In the genomic region with DNA sequence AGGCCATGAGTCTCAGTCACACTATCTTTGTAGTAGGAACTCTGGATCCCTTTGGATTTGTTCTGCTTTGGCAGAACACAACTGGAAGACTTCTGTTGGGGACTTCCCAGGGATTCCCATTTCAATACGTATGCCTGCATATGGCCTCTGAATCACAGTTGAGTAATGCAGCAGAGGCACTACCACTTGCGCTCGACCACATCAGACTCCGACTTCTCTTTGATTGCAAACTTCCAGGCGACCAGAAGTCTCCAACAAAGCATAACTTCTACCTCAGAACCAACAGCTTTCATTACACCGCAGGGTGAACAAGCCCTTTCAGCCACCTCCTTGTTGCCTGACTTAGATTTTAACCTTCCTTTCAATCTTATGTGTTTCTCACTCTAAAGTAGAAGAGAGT, we compare ENCODE assay signal across 21 cellular contexts.
DNase-seq lines count a peak whose midpoint lies in the region; ATAC-seq, FAIRE-seq and TF ChIP-seq lines count a peak whose summit lies in the region.
"Had no signal": no experiment of that assay in that cellular context is flagged by ENCODE, and none has a peak within 500 bp of the region (broad histone marks: within the 10 kb centered on the region; RNA-seq: fewer than 3 reads in every experiment).

No MANE protein-coding gene starts in this region.

- H3K36me3 Mint-ChIP-seq in neural progenitor cell = no peaks in the 10 kb centered on the region
- H3K36me3 Mint-ChIP-seq: T-cell had no signal

- no peaks in the 10 kb centered on the region for H3K4me1 Mint-ChIP-seq in neural progenitor cell
- H3K4me1 Mint-ChIP-seq: T-cell had no signal

- no peaks in the 10 kb centered on the region for H3K9me3 Mint-ChIP-seq in neural progenitor cell

- H3F3A ChIP-seq in neural progenitor cell (ENCODE audit: low read depth) = no peaks in the 10 kb centered on the region

- H3K36me3 ChIP-seq in Panc1 (ENCODE audit: control insufficient read depth, insufficient read depth, low read length) = no peaks in the 10 kb centered on the region
- no peaks in the 10 kb centered on the region for H3K36me3 ChIP-seq in bronchial epithelial cell (ENCODE audit: control insufficient read depth, insufficient read depth, low read length)
- no peaks in the 10 kb centered on the region for H3K36me3 ChIP-seq in neural progenitor cell
- H3K36me3 ChIP-seq in Peyer's patch = no peaks in the 10 kb centered on the region

- CTCF ChIA-PET in Panc1 (lab: Charles Lee) = no interaction called here

- H3K9ac ChIP-seq in neural progenitor cell = no peak overlapping the region

- peak overlapping the region; percentile 69 for H2AFZ ChIP-seq in neural progenitor cell (replicated peaks)

- in situ Hi-C loops in Panc1 (cut with HindIII; ENCODE audit: low pct_unique_long_range_greater_than_20kb, low sequenced_read_pairs) = no loop called here

- peak; percentile 9 for DNase-seq in HK-2 (ENCODE audit: unreplicated experiment)
- DNase-seq in Panc1 (ENCODE audit: low read depth, low spot score) = no peak
- DNase-seq in bronchial epithelial cell (ENCODE audit: low read depth) = peak; percentile 54
- no peak for DNase-seq in neural progenitor cell (ENCODE audit: low spot score)
- no peak for DNase-seq in stimulated activated CD4-positive, alpha-beta T cell treated with anti-CD3 and anti-CD28 coated beads, Interleukin-4, amount 100 ng/mL, for 24 hours
- DNase-seq in Peyer's patch = no peak
- DNase-seq in NCI-H1436 treated with DMSO at 0.1 percent for 48 hours (lab: John Stamatoyannopoulos, UW) = no peak
- DNase-seq in activated gamma-delta T cell treated with Interleukin-2 at 50 U/mL for 16 hours = no peak
- DNase-seq: ACHN; COR-L47; DMS153; Kasumi-1; NCI-H1105; NCI-H187; NCI-H226; NCI-H526 treated with DMSO at 0.1 percent for 48 hours; NK-92 treated with Interleukin-12 subunit alpha and Interleukin-12 subunit beta, amount 100 ng/mL, for 24 hours; Right ventricle myocardium superior; T-cell had no signal

- intact Hi-C loops in Panc1 (cut with micrococcal nuclease; ENCODE audit: unreplicated experiment) = no loop called here

- no peak overlapping the region for H3K4me3 Mint-ChIP-seq in neural progenitor cell
- H3K4me3 Mint-ChIP-seq: T-cell had no signal

- H3K4me3 ChIP-seq in Panc1 (ENCODE audit: low read depth in 2 of 2, low read length in 2 of 2) (no peak overlapping the region), bronchial epithelial cell (ENCODE audit: low read depth, low read length) (no peak overlapping the region), neural progenitor cell (no peak overlapping the region), Peyer's patch (no peak overlapping the region)
- H3K4me3 ChIP-seq: SK-N-MC had no signal

- 0 out of 2 replicates have a peak, but pooled peaks have one; percentile 38 for ATAC-seq in Panc1
- ATAC-seq: HCT116, T-cell had no signal

- H3K27me3 Mint-ChIP-seq in neural progenitor cell (ENCODE audit: insufficient read depth, low read depth) = no peaks in the 10 kb centered on the region
- H3K27me3 Mint-ChIP-seq: T-cell had no signal

- no peaks in the 10 kb centered on the region for H4K20me1 ChIP-seq in neural progenitor cell (ENCODE audit: low read depth)

- H3K4me2 ChIP-seq in neural progenitor cell = no peak overlapping the region

- no peaks in the 10 kb centered on the region for H3K79me2 ChIP-seq in neural progenitor cell (ENCODE audit: low read depth)

- H3K27ac ChIP-seq in Panc1 (ENCODE audit: low read length) = no peak overlapping the region
- no peak overlapping the region for H3K27ac ChIP-seq in neural progenitor cell
- no peak overlapping the region for H3K27ac ChIP-seq in Peyer's patch
- H3K27ac ChIP-seq: SK-N-MC had no signal

- H3K27ac Mint-ChIP-seq in neural progenitor cell = no peak overlapping the region
- H3K27ac Mint-ChIP-seq: T-cell had no signal

- BruUV-seq in Panc1 (replicated peaks; lab: Mats Ljungman, UMichigan) = no TSS peak

- FAIRE-seq in bronchial epithelial cell (lab: Jason Lieb, UNC) = no peak

- H3K27me3 ChIP-seq in Panc1 (ENCODE audit: control insufficient read depth, insufficient read depth, low read length) (no peaks in the 10 kb centered on the region), bronchial epithelial cell (ENCODE audit: control insufficient read depth, insufficient read depth, low read length) (no peaks in the 10 kb centered on the region), neural progenitor cell (no peaks in the 10 kb centered on the region), Peyer's patch (no peaks in the 10 kb centered on the region)

- POLR2A ChIA-PET in Panc1 (lab: Charles Lee) = no interaction called here

- TF ChIP-seq CTCF in Panc1 (IDR thresholded peaks at IDR 0.05) = no peak
- TF ChIP-seq CTCF in bronchial epithelial cell (IDR thresholded peaks at IDR 0.05; ENCODE audit: insufficient read depth, low read length, severe bottlenecking) = no peak
- TF ChIP-seq CTCF in neural progenitor cell (IDR thresholded peaks at IDR 0.05) = no peak
- TF ChIP-seq CTCF in Peyer's patch (IDR thresholded peaks at IDR 0.05) = no peak

- H3K9me3 ChIP-seq in Panc1 (ENCODE audit: control insufficient read depth, insufficient read depth, low read depth, low read length) (no peaks in the 10 kb centered on the region), neural progenitor cell (ENCODE audit: low read depth) (no peaks in the 10 kb centered on the region), Peyer's patch (no peaks in the 10 kb centered on the region)

- no peak for TF ChIP-seq POLR2A in Peyer's patch (IDR thresholded peaks at IDR 0.05)

- H3K4me1 ChIP-seq in Panc1 (ENCODE audit: control insufficient read depth, insufficient read depth, low read length) = no peaks in the 10 kb centered on the region
- no peaks in the 10 kb centered on the region for H3K4me1 ChIP-seq in neural progenitor cell
- no peaks in the 10 kb centered on the region for H3K4me1 ChIP-seq in Peyer's patch

Comparison
In these comparisons a context has a peak if more than half of its experiments do, and no peak if none do; other contexts are left out.
1. DNase-seq: peak in HK-2 (single experiment) and bronchial epithelial cell (single experiment); none in Panc1 (single experiment), neural progenitor cell (single experiment), stimulated activated CD4-positive, alpha-beta T cell treated with anti-CD3 and anti-CD28 coated beads, Interleukin-4, amount 100 ng/mL, for 24 hours (single experiment), Peyer's patch (0 of 3), NCI-H1436 treated with DMSO at 0.1 percent for 48 hours (single experiment) and activated gamma-delta T cell treated with Interleukin-2 at 50 U/mL for 16 hours (single experiment).